20 cellular contexts compared by ENCODE assay signal in the genomic region with DNA sequence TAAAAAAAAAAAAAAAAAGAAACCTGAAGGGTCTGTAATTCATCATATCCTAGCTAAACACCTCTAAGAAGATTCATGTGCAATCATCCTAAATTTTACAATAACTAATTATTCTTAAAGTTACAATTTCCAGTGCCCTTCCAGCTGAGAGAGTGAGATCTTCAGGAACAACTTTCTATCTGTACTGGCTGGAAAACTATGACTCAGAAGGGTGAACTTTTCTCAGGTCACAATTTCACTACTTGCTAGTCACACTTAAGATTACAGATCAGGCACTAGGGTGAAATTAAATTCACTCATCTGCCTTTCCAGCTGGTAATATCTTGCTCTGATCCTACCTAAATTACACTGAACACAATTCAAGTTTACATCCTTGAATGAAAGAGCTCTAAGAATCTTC.
A peak's percentile ranks its signal among the peaks of the same experiment; 100 is the strongest.
DNase-seq lines count a peak whose midpoint lies in the region; TF ChIP-seq lines count a peak whose summit lies in the region.
"Had no signal": no experiment of that assay in that cellular context is flagged by ENCODE, and none has a peak within 500 bp of the region (broad histone marks: within the 10 kb centered on the region; RNA-seq: fewer than 3 reads in every experiment).

No MANE protein-coding gene starts in this region.

- in situ Hi-C loops in brain microvascular endothelial cell (cut with HindIII; ENCODE audit: low pct_ligation_motif_present, low sequenced_read_pairs) = no loop called here

- DNase-seq in A172 (ENCODE audit: low spot score) (peak; percentile 33), LHCN-M2 (ENCODE audit: low read depth) (peak; percentile 17), brain microvascular endothelial cell (peak; percentile 35), mesenchymal stem cell (peak; percentile 67), cortex of kidney (lab: John Stamatoyannopoulos, UW) (no peak)
- DNase-seq in activated T-cell treated with anti-CD3 and anti-CD28 coated beads, Interleukin-2, amount 50 U/mL, for 1 hour = no peak
- DNase-seq in stimulated activated CD8-positive, alpha-beta memory T cell treated with anti-CD3 and anti-CD28 coated beads, Interleukin-4, amount 100 ng/mL, for 48 hours = no peak
- DNase-seq in activated CD4-positive, CD25-positive, alpha-beta regulatory T cell (lab: John Stamatoyannopoulos, UW) = no peak
- DNase-seq: activated CD4-positive, CD25-positive, alpha-beta regulatory T cell treated with anti-CD3 and anti-CD28 coated beads, Interleukin-2, amount 50 U/mL, for 72 hours; activated effector memory CD4-positive, alpha-beta T cell treated with Interleukin-2 at 50 U/mL for 16 hours; amniotic stem cell; CD4-positive, CD25-positive, alpha-beta regulatory T cell; colonic mucosa; DMS79 treated with DMSO at 0.1 percent for 48 hours; naive thymus-derived CD4-positive, alpha-beta T cell; NCI-H1436 treated with DMSO at 0.1 percent for 48 hours; NCI-H2227 treated with DMSO at 0.1 percent for 48 hours; psoas muscle; SHP77 treated with DMSO at 0.1 percent for 48 hours had no signal

- H3K4me3 ChIP-seq in brain microvascular endothelial cell (ENCODE audit: low read depth, low read length) = no peak overlapping the region
- no peak overlapping the region for H3K4me3 ChIP-seq in mesenchymal stem cell (ENCODE audit: insufficient read depth in 1 of 2, low read depth in 1 of 2, low read length in 2 of 2)
- H3K4me3 ChIP-seq: A549, colonic mucosa, psoas muscle had no signal

- H2AFZ ChIP-seq in mesenchymal stem cell (ENCODE audit: low read depth, low read length) = no peak overlapping the region

- H3K4ac ChIP-seq in mesenchymal stem cell (ENCODE audit: low read depth in 1 of 2, low read length in 2 of 2) = no peak overlapping the region

- H3K27me3 ChIP-seq in brain microvascular endothelial cell (replicated peaks) (no peaks in the 10 kb centered on the region), mesenchymal stem cell (ENCODE audit: control insufficient read depth in 1 of 2, insufficient read depth in 1 of 2, low read length in 2 of 2) (no peaks in the 10 kb centered on the region)
- H3K27me3 ChIP-seq: colonic mucosa had no signal

- H2BK120ac ChIP-seq in mesenchymal stem cell (ENCODE audit: low read depth, low read length) = no peak overlapping the region

- no peak overlapping the region for H2BK15ac ChIP-seq in mesenchymal stem cell (ENCODE audit: low read depth, poor library complexity, severe bottlenecking)

- no peaks in the 10 kb centered on the region for H3K4me1 ChIP-seq in mesenchymal stem cell (ENCODE audit: control insufficient read depth, insufficient read depth, low read depth, low read length)
- H3K4me1 ChIP-seq: A549, colonic mucosa, psoas muscle had no signal

- no peak overlapping the region for H3K4me2 ChIP-seq in mesenchymal stem cell (ENCODE audit: low read length, poor library complexity, severe bottlenecking)
- H3K4me2 ChIP-seq: A549 had no signal

- no peak overlapping the region for H2BK12ac ChIP-seq in mesenchymal stem cell (ENCODE audit: low read length in 2 of 2)

- H3K36me3 ChIP-seq in brain microvascular endothelial cell (replicated peaks) (no peaks in the 10 kb centered on the region), mesenchymal stem cell (ENCODE audit: control insufficient read depth in 1 of 2, insufficient read depth in 2 of 2, low read depth in 1 of 2, low read length in 2 of 2) (no peaks in the 10 kb centered on the region)
- H3K36me3 ChIP-seq: colonic mucosa had no signal

- no peak overlapping the region for H4K8ac ChIP-seq in mesenchymal stem cell (ENCODE audit: low read length)

- no peak overlapping the region for H4K91ac ChIP-seq in mesenchymal stem cell (ENCODE audit: low read length)

- H3K23ac ChIP-seq in mesenchymal stem cell (ENCODE audit: low read length in 2 of 2) = no peak overlapping the region

- no peaks in the 10 kb centered on the region for H3K9me3 ChIP-seq in mesenchymal stem cell (ENCODE audit: control insufficient read depth, low read length)
- H3K9me3 ChIP-seq: A549, colonic mucosa, psoas muscle had no signal

- no peak overlapping the region for H3K18ac ChIP-seq in mesenchymal stem cell (ENCODE audit: low read depth in 1 of 2, low read length in 2 of 2)

- no peak overlapping the region for H2BK5ac ChIP-seq in mesenchymal stem cell (ENCODE audit: low read depth, low read length, poor library complexity, severe bottlenecking)

- no peak overlapping the region for H3K27ac ChIP-seq in brain microvascular endothelial cell
- no peak overlapping the region for H3K27ac ChIP-seq in mesenchymal stem cell (ENCODE audit: low read length, poor library complexity, severe bottlenecking)
- H3K27ac ChIP-seq: A549, colonic mucosa, psoas muscle had no signal

- TF ChIP-seq CTCF in brain microvascular endothelial cell (IDR thresholded peaks at IDR 0.05; ENCODE audit: low read depth, low read length, missing control alignments) = no peak

- H3K79me1 ChIP-seq in mesenchymal stem cell (replicated peaks; ENCODE audit: low read length, poor library complexity, severe bottlenecking) = no peaks in the 10 kb centered on the region

- H3K9ac ChIP-seq in mesenchymal stem cell (ENCODE audit: low read length) = no peak overlapping the region

- no peak overlapping the region for H3K14ac ChIP-seq in mesenchymal stem cell (ENCODE audit: low read length in 2 of 2)

- H2AK5ac ChIP-seq in mesenchymal stem cell (ENCODE audit: low read length, severe bottlenecking) = no peak overlapping the region

Comparison
In these comparisons a context has a peak if more than half of its experiments do, and no peak if none do; other contexts are left out.
1. DNase-seq: peak in A172 (single experiment), LHCN-M2 (single experiment), brain microvascular endothelial cell (single experiment) and mesenchymal stem cell (single experiment); none in activated T-cell treated with anti-CD3 and anti-CD28 coated beads, Interleukin-2, amount 50 U/mL, for 1 hour (single experiment), stimulated activated CD8-positive, alpha-beta memory T cell treated with anti-CD3 and anti-CD28 coated beads, Interleukin-4, amount 100 ng/mL, for 48 hours (single experiment), activated CD4-positive, CD25-positive, alpha-beta regulatory T cell (0 of 4) and cortex of kidney (single experiment).